In genomic region chr14:57533214-57533613, GRCh38 we compare ENCODE assay signal across 8 cellular contexts. TPM values are rescaled to one million over a fixed set of nuclear protein-coding genes. Genes with fewer than 3 reads are reported as not detected.
DNase-seq lines count a peak whose midpoint lies in the region; ATAC-seq and TF ChIP-seq lines count a peak whose summit lies in the region.

No MANE protein-coding gene starts in this region.

- ATAC-seq in Right ventricle myocardium superior (ENCODE audit: poor library complexity) (no peak), body of pancreas (no peak)

- H3K23ac ChIP-seq in neuronal stem cell (ENCODE audit: low read depth, low read length, poor library complexity): no peak overlapping the region

- no peak for DNase-seq in left ventricle myocardium inferior
- no peak for DNase-seq in Right ventricle myocardium superior
- peak in 2 of 4 donors; percentile 7 to 13 for DNase-seq in body of pancreas
- DNase-seq in neuronal stem cell (ENCODE audit: low spot score): peak; percentile 12
- DNase-seq in sigmoid colon: no peak
- no peak for DNase-seq in NCI-H1048 (lab: John Stamatoyannopoulos, UW)
- no peak for DNase-seq in occipital lobe (lab: John Stamatoyannopoulos, UW)

- no peaks in the 10 kb centered on the region for H3K36me3 ChIP-seq in left ventricle myocardium inferior
- H3K36me3 ChIP-seq in body of pancreas (replicated peaks in 1 of 2; ENCODE audit: insufficient read depth in 1 of 2, low read depth in 2 of 2): no peaks in the 10 kb centered on the region
- no peaks in the 10 kb centered on the region for H3K36me3 ChIP-seq in neuronal stem cell (replicated peaks in 1 of 2; ENCODE audit: control insufficient read depth in 2 of 2, insufficient read depth in 2 of 2, low read length in 2 of 2)
- no peaks in the 10 kb centered on the region for H3K36me3 ChIP-seq in sigmoid colon

- no peak overlapping the region for H3K4me3 ChIP-seq in left ventricle myocardium inferior
- no peak overlapping the region for H3K4me3 ChIP-seq in body of pancreas
- no peak overlapping the region for H3K4me3 ChIP-seq in neuronal stem cell (ENCODE audit: low read length in 2 of 2)
- H3K4me3 ChIP-seq in sigmoid colon: no peak overlapping the region

- no peak overlapping the region for H3K14ac ChIP-seq in neuronal stem cell (ENCODE audit: low read length)

- H3K27me3 ChIP-seq in left ventricle myocardium inferior (ENCODE audit: low read depth) (no peaks in the 10 kb centered on the region), body of pancreas (no peaks in the 10 kb centered on the region), neuronal stem cell (ENCODE audit: control insufficient read depth in 3 of 3, insufficient read depth in 3 of 3, low read depth in 1 of 3, low read length in 3 of 3) (no peaks in the 10 kb centered on the region), sigmoid colon (no peaks in the 10 kb centered on the region)

- H3K9me3 ChIP-seq in left ventricle myocardium inferior (replicated peaks) (peaks cover 13% of the 10 kb centered on the region), body of pancreas (no peaks in the 10 kb centered on the region), neuronal stem cell (replicated peaks in 1 of 2; ENCODE audit: control insufficient read depth in 2 of 2, insufficient read depth in 1 of 2, low read depth in 1 of 2, low read length in 2 of 2) (no peaks in the 10 kb centered on the region), sigmoid colon (no peaks in the 10 kb centered on the region)

- H2BK5ac ChIP-seq in neuronal stem cell (ENCODE audit: low read length): no peak overlapping the region

- intact Hi-C loops in left ventricle myocardium inferior (cut with micrococcal nuclease) (no loop called here), Right ventricle myocardium superior (cut with DNase I) (no loop called here), body of pancreas (cut with DNase I) (no loop called here), sigmoid colon (cut with DNase I) (no loop called here)

- no peak overlapping the region for H2AFZ ChIP-seq in neuronal stem cell (ENCODE audit: low read length)

- no peak overlapping the region for H3K18ac ChIP-seq in neuronal stem cell (ENCODE audit: low read length)

- H3K4ac ChIP-seq in neuronal stem cell (ENCODE audit: low read length): no peak overlapping the region

- no peak overlapping the region for H2AK5ac ChIP-seq in neuronal stem cell (ENCODE audit: low read depth, low read length)

- peak; percentile 43 for TF ChIP-seq CTCF in left ventricle myocardium inferior (IDR thresholded peaks at IDR 0.05; ENCODE audit: borderline replicate concordance)
- peak in 5 of 7 experiments; percentile 6 to 36 (median 32) for TF ChIP-seq CTCF in body of pancreas (IDR thresholded peaks at IDR 0.05)
- TF ChIP-seq CTCF in sigmoid colon (IDR thresholded peaks at IDR 0.05): no peak

- no peak overlapping the region for H3K4me2 ChIP-seq in neuronal stem cell (ENCODE audit: insufficient read depth, low read length, poor library complexity, severe bottlenecking)

- H3K4me1 ChIP-seq in left ventricle myocardium inferior: no peaks in the 10 kb centered on the region
- no peaks in the 10 kb centered on the region for H3K4me1 ChIP-seq in body of pancreas
- no peaks in the 10 kb centered on the region for H3K4me1 ChIP-seq in neuronal stem cell (ENCODE audit: control insufficient read depth in 2 of 2, insufficient read depth in 1 of 2, low read depth in 1 of 2, low read length in 2 of 2)
- no peaks in the 10 kb centered on the region for H3K4me1 ChIP-seq in sigmoid colon

- no peaks in the 10 kb centered on the region for H3K79me1 ChIP-seq in neuronal stem cell (ENCODE audit: low read depth, low read length)

- 39 to 85% methylated on average over 1 of the region's 1 CpG for WGBS in body of pancreas, 2 donors
- no CpG with 5 or more reads among the region's 1 CpG for WGBS in neuronal stem cell (ENCODE audit: extremely low coverage in 2 of 2, insufficient read length in 2 of 2, insufficient replicate concordance in 1 of 2), 2 donors
- WGBS in sigmoid colon, 2 donors: 67 to 77% methylated on average over 1 of the region's 1 CpG

- peak; percentile 50 for TF ChIP-seq RAD21 in Ishikawa (IDR thresholded peaks at IDR 0.05; ENCODE audit: low read depth)

- H4K91ac ChIP-seq in neuronal stem cell (ENCODE audit: low read depth, low read length, poor library complexity): no peak overlapping the region

- no peak overlapping the region for H2BK120ac ChIP-seq in neuronal stem cell (ENCODE audit: low read depth, low read length)

- TF ChIP-seq EP300 in Ishikawa (IDR thresholded peaks at IDR 0.05; ENCODE audit: borderline replicate concordance) (no peak), sigmoid colon (IDR thresholded peaks at IDR 0.05) (no peak)

- H3K27ac ChIP-seq in left ventricle myocardium inferior (replicated peaks) (no peak overlapping the region), body of pancreas (no peak overlapping the region), neuronal stem cell (replicated peaks; ENCODE audit: low read length) (no peak overlapping the region), sigmoid colon (no peak overlapping the region)

- no peak overlapping the region for H2BK15ac ChIP-seq in neuronal stem cell (ENCODE audit: low read length)

- no peak for TF ChIP-seq POLR2A in body of pancreas (IDR thresholded peaks at IDR 0.05)
- TF ChIP-seq POLR2A in sigmoid colon (IDR thresholded peaks at IDR 0.05): no peak

- H3K9ac ChIP-seq in neuronal stem cell (ENCODE audit: low read depth, low read length, poor library complexity): no peak overlapping the region

- H4K8ac ChIP-seq in neuronal stem cell (ENCODE audit: low read depth, low read length): no peak overlapping the region

- H2BK12ac ChIP-seq in neuronal stem cell (ENCODE audit: low read length): no peak overlapping the region

TF ChIP-seq in Ishikawa, 13 proteins besides CTCF, POLR2A, EP300 and RAD21:
- no peak for TF ChIP-seq USF1 (IDR thresholded peaks at IDR 0.05)
- TF ChIP-seq REST (IDR thresholded peaks at IDR 0.05; ENCODE audit: low read depth): no peak
- TF ChIP-seq FOXM1 (IDR thresholded peaks at IDR 0.05; ENCODE audit: borderline replicate concordance, low read depth): no peak
- TF ChIP-seq YY1 (IDR thresholded peaks at IDR 0.05; ENCODE audit: low read depth): no peak
- TF ChIP-seq TAF1 (IDR thresholded peaks at IDR 0.05; ENCODE audit: low read depth): no peak
- TF ChIP-seq TCF12 (IDR thresholded peaks at IDR 0.05; ENCODE audit: low read depth): no peak
- no peak for TF ChIP-seq TEAD4 (IDR thresholded peaks at IDR 0.05)
- no peak for TF ChIP-seq EGR1 (IDR thresholded peaks at IDR 0.05)

RNA-seq across cellular contexts. Expression of gene CCDC198, which starts 39.6 kb away (rescaled TPM):
- total RNA-seq in left ventricle myocardium inferior: not detected
- not detected for total RNA-seq in Right ventricle myocardium superior
- total RNA-seq in body of pancreas: 100 to 1,000 TPM in 1 of 2 donors, 10 to 100 TPM in 1; 97.8 to 123 TPM
- polyA plus RNA-seq in neuronal stem cell (2013, experiment 1 of 2): 0.06 TPM
- polyA plus RNA-seq in neuronal stem cell (2013, experiment 2 of 2): not detected
- total RNA-seq in sigmoid colon: not detected
- polyA plus RNA-seq in sigmoid colon: not detected
- not detected for total RNA-seq in occipital lobe

Comparison
In these comparisons a context has a peak if more than half of its experiments do, and no peak if none do; other contexts are left out.
1. CTCF ChIP-seq: peak in left ventricle myocardium inferior (single experiment) and body of pancreas (5 of 7); none in sigmoid colon (0 of 4).
2. RNA of gene CCDC198, which starts 39.6 kb away (total RNA-seq): 97.8 to 123 TPM in body of pancreas; not detected in left ventricle myocardium inferior (single experiment), not detected in Right ventricle myocardium superior (single experiment), not detected in sigmoid colon and not detected in occipital lobe (single experiment); every median in the first group is over 10 times any median in the second.